In the genomic region with DNA sequence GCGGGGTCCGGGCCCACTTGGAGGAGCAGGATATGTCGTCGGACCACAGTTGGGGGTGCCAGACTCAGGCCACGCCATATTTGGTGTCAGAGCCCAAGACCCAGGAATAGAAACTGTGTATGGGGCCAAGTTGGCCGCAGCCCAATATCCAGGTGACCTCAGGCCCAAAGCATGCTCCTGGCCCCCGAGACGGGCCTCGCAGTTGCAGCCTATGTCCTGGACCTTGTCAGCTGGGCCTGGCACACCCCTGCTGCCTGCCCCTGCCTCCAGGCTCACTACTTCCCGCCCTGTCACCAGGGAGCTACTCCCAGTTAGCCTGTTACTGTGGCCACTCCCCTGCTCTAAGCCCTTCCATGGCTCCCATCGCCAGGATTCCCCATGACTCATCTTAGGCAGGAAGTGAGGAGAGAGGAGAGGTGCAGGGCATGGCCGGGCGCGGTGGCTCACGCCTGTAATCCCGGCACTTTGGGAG, we compare ENCODE assay signal across 10 cellular contexts. TPM values are rescaled to one million over a fixed set of nuclear protein-coding genes. Genes with fewer than 3 reads are reported as not detected.
A peak's percentile ranks its signal among the peaks of the same experiment; 100 is the strongest.
DNase-seq lines count a peak whose midpoint lies in the region; ATAC-seq and TF ChIP-seq lines count a peak whose summit lies in the region.
"Had no signal": no experiment of that assay in that cellular context is flagged by ENCODE, and none has a peak within 500 bp of the region (broad histone marks: within the 10 kb centered on the region; RNA-seq: fewer than 3 reads in every experiment).

No MANE protein-coding gene starts in this region.

- H2AFZ ChIP-seq in ACC112 (ENCODE audit: low read length, unreplicated experiment): no peak overlapping the region

- 15% methylated on average over 6 of the region's 16 CpGs; no CpG with 5 or more reads in 1 of the 2 donors for WGBS in esophagus squamous epithelium, 2 donors

- intact Hi-C loops in esophagus squamous epithelium (cut with DNase I): no loop called here

- H3K9me3 ChIP-seq in esophagus squamous epithelium: no peaks in the 10 kb centered on the region
- no peaks in the 10 kb centered on the region for H3K9me3 ChIP-seq in muscle layer of duodenum (ENCODE audit: control insufficient read depth in 1 of 2, low read length in 2 of 2)

- H3K79me2 ChIP-seq in ACC112 (ENCODE audit: control insufficient read depth, insufficient read depth, low read length, unreplicated experiment): no peaks in the 10 kb centered on the region

- H3K27ac ChIP-seq in ACC112 (ENCODE audit: low read depth, low read length) (peak overlapping the region; percentile 24), esophagus squamous epithelium (peak overlapping the region; percentile 66 to 89 (median 87)), muscle layer of duodenum (ENCODE audit: low read length) (peak overlapping the region; percentile 79)

- TF ChIP-seq CTCF in esophagus squamous epithelium (IDR thresholded peaks at IDR 0.05): no peak

- TF ChIP-seq POLR2A in esophagus squamous epithelium (IDR thresholded peaks at IDR 0.05): no peak

- H3K36me3 ChIP-seq in ACC112 (ENCODE audit: insufficient read depth, low read length) (no peaks in the 10 kb centered on the region), esophagus squamous epithelium (peaks cover 4 to 28% (median 11%) of the 10 kb centered on the region in 3 donors), muscle layer of duodenum (ENCODE audit: control insufficient read depth in 1 of 2, insufficient read depth in 2 of 2, low read length in 2 of 2) (peaks cover 0 to 19% of the 10 kb centered on the region in 2 donors)

- H3K4me1 ChIP-seq in ACC112 (ENCODE audit: control insufficient read depth, insufficient read depth, low read length, unreplicated experiment): peaks cover 28% of the 10 kb centered on the region
- peaks cover 26 to 71% (median 45%) of the 10 kb centered on the region in 3 donors for H3K4me1 ChIP-seq in esophagus squamous epithelium
- H3K4me1 ChIP-seq in muscle layer of duodenum (ENCODE audit: control insufficient read depth in 1 of 2, insufficient read depth in 2 of 2, low read length in 2 of 2): peaks cover 0 to 21% of the 10 kb centered on the region in 2 donors

- no peak for ATAC-seq in HG03460 (IDR thresholded peaks at IDR 0.05; ENCODE audit: unreplicated experiment)

- H3K4me3 ChIP-seq in ACC112 (ENCODE audit: low read depth, low read length) (no peak overlapping the region), esophagus squamous epithelium (no peak overlapping the region), muscle layer of duodenum (ENCODE audit: low read depth in 1 of 2, low read length in 2 of 2) (no peak overlapping the region)

- H3K27me3 ChIP-seq in ACC112 (ENCODE audit: insufficient read depth, low read length): no peaks in the 10 kb centered on the region
- no peaks in the 10 kb centered on the region for H3K27me3 ChIP-seq in esophagus squamous epithelium
- no peaks in the 10 kb centered on the region for H3K27me3 ChIP-seq in muscle layer of duodenum (ENCODE audit: low read depth, low read length)

- no peak for DNase-seq in esophagus squamous epithelium (lab: John Stamatoyannopoulos, UW)
- DNase-seq in T-helper 2 cell: no peak
- DNase-seq in epidermal melanocyte (ENCODE audit: insufficient read length, low spot score): no peak
- no peak for DNase-seq in NCI-H2029 treated with DMSO at 0.1 percent for 48 hours (lab: John Stamatoyannopoulos, UW)
- DNase-seq: activated effector memory CD4-positive, alpha-beta T cell treated with anti-CD3 and anti-CD28 coated beads, Interleukin-2, amount 50 U/mL, for 16 hours had no signal

TF ChIP-seq in PFSK-1, 5 proteins besides CTCF, POLR2A, EP300 and RAD21:
- TF ChIP-seq FOXP2 (optimal IDR thresholded peaks at IDR 0.05; ENCODE audit: borderline replicate concordance, extremely low read depth, extremely low read length, insufficient read depth): peak; percentile 56
- TF ChIP-seq, protein P1, sequence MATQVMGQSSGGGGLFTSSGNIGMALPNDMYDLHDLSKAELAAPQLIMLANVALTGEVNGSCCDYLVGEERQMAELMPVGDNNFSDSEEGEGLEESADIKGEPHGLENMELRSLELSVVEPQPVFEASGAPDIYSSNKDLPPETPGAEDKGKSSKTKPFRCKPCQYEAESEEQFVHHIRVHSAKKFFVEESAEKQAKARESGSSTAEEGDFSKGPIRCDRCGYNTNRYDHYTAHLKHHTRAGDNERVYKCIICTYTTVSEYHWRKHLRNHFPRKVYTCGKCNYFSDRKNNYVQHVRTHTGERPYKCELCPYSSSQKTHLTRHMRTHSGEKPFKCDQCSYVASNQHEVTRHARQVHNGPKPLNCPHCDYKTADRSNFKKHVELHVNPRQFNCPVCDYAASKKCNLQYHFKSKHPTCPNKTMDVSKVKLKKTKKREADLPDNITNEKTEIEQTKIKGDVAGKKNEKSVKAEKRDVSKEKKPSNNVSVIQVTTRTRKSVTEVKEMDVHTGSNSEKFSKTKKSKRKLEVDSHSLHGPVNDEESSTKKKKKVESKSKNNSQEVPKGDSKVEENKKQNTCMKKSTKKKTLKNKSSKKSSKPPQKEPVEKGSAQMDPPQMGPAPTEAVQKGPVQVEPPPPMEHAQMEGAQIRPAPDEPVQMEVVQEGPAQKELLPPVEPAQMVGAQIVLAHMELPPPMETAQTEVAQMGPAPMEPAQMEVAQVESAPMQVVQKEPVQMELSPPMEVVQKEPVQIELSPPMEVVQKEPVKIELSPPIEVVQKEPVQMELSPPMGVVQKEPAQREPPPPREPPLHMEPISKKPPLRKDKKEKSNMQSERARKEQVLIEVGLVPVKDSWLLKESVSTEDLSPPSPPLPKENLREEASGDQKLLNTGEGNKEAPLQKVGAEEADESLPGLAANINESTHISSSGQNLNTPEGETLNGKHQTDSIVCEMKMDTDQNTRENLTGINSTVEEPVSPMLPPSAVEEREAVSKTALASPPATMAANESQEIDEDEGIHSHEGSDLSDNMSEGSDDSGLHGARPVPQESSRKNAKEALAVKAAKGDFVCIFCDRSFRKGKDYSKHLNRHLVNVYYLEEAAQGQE (IDR thresholded peaks at IDR 0.05; ENCODE audit: insufficient read depth in 1 of 2, low read depth in 2 of 2, low read length in 2 of 2): no peak
TF ChIP-seq in PFSK-1: peak in this region for 1.

RNA-seq across cellular contexts. Expression of gene A4GALT, which starts 23.1 kb away (rescaled TPM):
- polyA plus RNA-seq in PFSK-1 (2012; ENCODE audit: insufficient read length, low read depth): 13.3 TPM
- 10 to 100 TPM; 13.9 to 22.0 (median 17.6) TPM for total RNA-seq in esophagus squamous epithelium
- total RNA-seq: SK-MEL-5 had no signal

RNA-seq across cellular contexts. Expression of gene CYB5R3, which starts 48.4 kb away (rescaled TPM):
- 160 TPM for polyA plus RNA-seq in PFSK-1 (2012; ENCODE audit: insufficient read length, low read depth)
- total RNA-seq in esophagus squamous epithelium: 10 to 100 TPM; 49.5 to 81.6 (median 71.7) TPM

RNA-seq across cellular contexts. Expression of gene ATP5MGL, which starts 57.2 kb away (rescaled TPM):
- polyA plus RNA-seq in PFSK-1 (2012; ENCODE audit: insufficient read length, low read depth): not detected
- under 1 TPM in 1 of 4 donors, not detected in 3; 0.76 TPM for total RNA-seq in esophagus squamous epithelium
- total RNA-seq: SK-MEL-5 had no signal

Comparison
In these comparisons a context has a peak if more than half of its experiments do, and no peak if none do; other contexts are left out.
1. H3K27ac ChIP-seq: peak in every context shown above with its lines; median percentile 87 in esophagus squamous epithelium; 79 in muscle layer of duodenum; 24 in ACC112.